ENCODE assay signal across 1 cellular context in the genomic region with DNA sequence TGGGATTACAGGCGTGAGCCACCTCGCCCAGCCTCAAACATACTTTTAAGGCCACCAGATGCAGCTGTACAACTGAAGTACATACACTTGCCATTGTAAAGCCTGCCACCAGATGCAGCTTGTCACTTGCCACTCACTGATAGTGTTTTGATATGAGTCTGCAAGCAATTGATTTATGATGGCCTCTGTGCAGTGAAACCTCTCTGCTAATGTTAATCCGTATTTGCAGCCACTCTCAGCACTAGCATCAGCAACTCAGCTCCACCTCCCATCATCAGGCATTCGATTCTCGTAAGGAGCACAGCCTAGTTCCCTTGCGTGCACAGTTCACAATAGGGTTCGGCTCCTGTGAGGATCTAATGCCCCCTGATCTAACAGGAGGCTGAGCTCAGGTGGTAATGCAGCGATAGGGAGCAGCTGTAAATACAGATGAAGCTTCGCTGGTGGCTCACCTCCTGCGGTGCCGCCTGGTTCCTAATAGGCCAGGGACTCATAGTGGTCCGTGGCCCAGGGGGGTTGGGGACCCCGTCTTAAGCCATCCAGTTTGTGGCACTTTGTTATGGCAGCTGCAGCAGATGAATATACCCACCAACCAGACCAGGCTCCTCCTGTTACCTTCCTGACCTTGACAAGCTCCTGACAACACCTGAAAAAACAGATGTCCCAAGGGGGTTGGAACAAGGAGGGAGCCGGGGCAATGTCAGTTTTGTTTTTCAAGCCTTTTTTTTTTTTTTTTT.
TF ChIP-seq lines count a peak whose summit lies in the region.

No MANE protein-coding gene starts in this region.

TF ChIP-seq in K562, 482 proteins besides CTCF, POLR2A, EP300 and RAD21:
- TF ChIP-seq PKNOX1 (IDR thresholded peaks at IDR 0.05) (peak; percentile 71; the same call in 1 of the 2 replicates), FOXM1 (IDR thresholded peaks at IDR 0.05; ENCODE audit: low read depth) (no peak), FOXM1 (CRISPR knock-in tag; IDR thresholded peaks at IDR 0.05; ENCODE audit: low read depth) (no peak), TOE1 (IDR thresholded peaks at IDR 0.05; ENCODE audit: borderline replicate concordance) (no peak), TOE1 (CRISPR knock-in tag; IDR thresholded peaks at IDR 0.05; ENCODE audit: borderline replicate concordance, low read depth) (0 out of 2 replicates have a peak, but pooled peaks have one; percentile 53), MEIS2 (IDR thresholded peaks at IDR 0.05; ENCODE audit: partially characterized antibody) (peak; percentile 76), NR2C2 (CRISPR knock-in tag; IDR thresholded peaks at IDR 0.05) (0 out of 2 replicates have a peak, but pooled peaks have one; percentile 30), NR2C2 (tag; IDR thresholded peaks at IDR 0.05) (no peak), ZFP91 (CRISPR knock-in tag; IDR thresholded peaks at IDR 0.05) (0 out of 2 replicates have a peak, but pooled peaks have one; percentile 44), ZNF174 (CRISPR knock-in tag; IDR thresholded peaks at IDR 0.05) (no peak), TSHZ1 (CRISPR knock-in tag; IDR thresholded peaks at IDR 0.05) (no peak)
- TF ChIP-seq, protein P1, sequence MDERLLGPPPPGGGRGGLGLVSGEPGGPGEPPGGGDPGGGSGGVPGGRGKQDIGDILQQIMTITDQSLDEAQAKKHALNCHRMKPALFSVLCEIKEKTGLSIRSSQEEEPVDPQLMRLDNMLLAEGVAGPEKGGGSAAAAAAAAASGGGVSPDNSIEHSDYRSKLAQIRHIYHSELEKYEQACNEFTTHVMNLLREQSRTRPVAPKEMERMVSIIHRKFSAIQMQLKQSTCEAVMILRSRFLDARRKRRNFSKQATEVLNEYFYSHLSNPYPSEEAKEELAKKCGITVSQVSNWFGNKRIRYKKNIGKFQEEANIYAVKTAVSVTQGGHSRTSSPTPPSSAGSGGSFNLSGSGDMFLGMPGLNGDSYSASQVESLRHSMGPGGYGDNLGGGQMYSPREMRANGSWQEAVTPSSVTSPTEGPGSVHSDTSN (CRISPR knock-in tag; IDR thresholded peaks at IDR 0.05; ENCODE audit: low read depth): no peak
- TF ChIP-seq, protein P1 (tag; conservative IDR thresholded peaks at IDR 0.05; ENCODE audit: low read depth): peak; percentile 62
- TF ChIP-seq, protein P2, sequence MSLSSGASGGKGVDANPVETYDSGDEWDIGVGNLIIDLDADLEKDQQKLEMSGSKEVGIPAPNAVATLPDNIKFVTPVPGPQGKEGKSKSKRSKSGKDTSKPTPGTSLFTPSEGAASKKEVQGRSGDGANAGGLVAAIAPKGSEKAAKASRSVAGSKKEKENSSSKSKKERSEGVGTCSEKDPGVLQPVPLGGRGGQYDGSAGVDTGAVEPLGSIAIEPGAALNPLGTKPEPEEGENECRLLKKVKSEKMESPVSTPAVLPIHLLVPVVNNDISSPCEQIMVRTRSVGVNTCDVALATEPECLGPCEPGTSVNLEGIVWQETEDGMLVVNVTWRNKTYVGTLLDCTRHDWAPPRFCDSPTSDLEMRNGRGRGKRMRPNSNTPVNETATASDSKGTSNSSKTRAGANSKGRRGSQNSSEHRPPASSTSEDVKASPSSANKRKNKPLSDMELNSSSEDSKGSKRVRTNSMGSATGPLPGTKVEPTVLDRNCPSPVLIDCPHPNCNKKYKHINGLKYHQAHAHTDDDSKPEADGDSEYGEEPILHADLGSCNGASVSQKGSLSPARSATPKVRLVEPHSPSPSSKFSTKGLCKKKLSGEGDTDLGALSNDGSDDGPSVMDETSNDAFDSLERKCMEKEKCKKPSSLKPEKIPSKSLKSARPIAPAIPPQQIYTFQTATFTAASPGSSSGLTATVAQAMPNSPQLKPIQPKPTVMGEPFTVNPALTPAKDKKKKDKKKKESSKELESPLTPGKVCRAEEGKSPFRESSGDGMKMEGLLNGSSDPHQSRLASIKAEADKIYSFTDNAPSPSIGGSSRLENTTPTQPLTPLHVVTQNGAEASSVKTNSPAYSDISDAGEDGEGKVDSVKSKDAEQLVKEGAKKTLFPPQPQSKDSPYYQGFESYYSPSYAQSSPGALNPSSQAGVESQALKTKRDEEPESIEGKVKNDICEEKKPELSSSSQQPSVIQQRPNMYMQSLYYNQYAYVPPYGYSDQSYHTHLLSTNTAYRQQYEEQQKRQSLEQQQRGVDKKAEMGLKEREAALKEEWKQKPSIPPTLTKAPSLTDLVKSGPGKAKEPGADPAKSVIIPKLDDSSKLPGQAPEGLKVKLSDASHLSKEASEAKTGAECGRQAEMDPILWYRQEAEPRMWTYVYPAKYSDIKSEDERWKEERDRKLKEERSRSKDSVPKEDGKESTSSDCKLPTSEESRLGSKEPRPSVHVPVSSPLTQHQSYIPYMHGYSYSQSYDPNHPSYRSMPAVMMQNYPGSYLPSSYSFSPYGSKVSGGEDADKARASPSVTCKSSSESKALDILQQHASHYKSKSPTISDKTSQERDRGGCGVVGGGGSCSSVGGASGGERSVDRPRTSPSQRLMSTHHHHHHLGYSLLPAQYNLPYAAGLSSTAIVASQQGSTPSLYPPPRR (CRISPR knock-in tag; IDR thresholded peaks at IDR 0.05; ENCODE audit: borderline replicate concordance): 0 out of 2 replicates have a peak, but pooled peaks have one; percentile 53
TF ChIP-seq in K562: peak in this region for 7.
